12 cellular contexts compared by ENCODE assay signal in genomic region chr14:98931911-98932310, GRCh38.
A peak's percentile ranks its signal among the peaks of the same experiment; 100 is the strongest.
DNase-seq lines count a peak whose midpoint lies in the region; ATAC-seq and TF ChIP-seq lines count a peak whose summit lies in the region.
"Had no signal": no experiment of that assay in that cellular context is flagged by ENCODE, and none has a peak within 500 bp of the region (broad histone marks: within the 10 kb centered on the region; RNA-seq: fewer than 3 reads in every experiment).

No MANE protein-coding gene starts in this region.

- peaks cover 4% of the 10 kb centered on the region for H3K36me3 Mint-ChIP-seq in activated CD4-positive, alpha-beta memory T cell treated with anti-CD3 and anti-CD28 coated beads, Interleukin-2, amount 10 ng/mL, durations not matched to agents 7 days and 5 days (ENCODE audit: low read depth)
- peaks cover 9% of the 10 kb centered on the region for H3K36me3 Mint-ChIP-seq in activated naive CD8-positive, alpha-beta T cell treated with anti-CD3 and anti-CD28 coated beads, Interleukin-2, amount 10 ng/mL, durations not matched to agents 7 days and 5 days

- POLR2A ChIA-PET in activated CD4-positive, alpha-beta memory T cell treated with anti-CD3 and anti-CD28 coated beads, Interleukin-2, amount 10 ng/mL, durations not matched to agents 7 days and 5 days (lab: Charles Lee) = interaction anchor here (1.0 to 1.7 kb wide), 2 partner anchors 53 to 342 kb away, joined by 4 to 5 read pairs; no protein-coding TSS in a partner anchor
- POLR2A ChIA-PET in activated naive CD8-positive, alpha-beta T cell treated with anti-CD3 and anti-CD28 coated beads, Interleukin-2, amount 10 ng/mL, durations not matched to agents 7 days and 5 days (lab: Charles Lee) = interaction anchor here (0.7 to 2.0 kb wide), 5 partner anchors 19 to 338 kb away, joined by 3 to 9 read pairs (median 5); no protein-coding TSS in a partner anchor

- H3K4me3 ChIP-seq in foreskin fibroblast (ENCODE audit: low read depth in 1 of 2, low read length in 2 of 2) = no peak overlapping the region

- CTCF ChIA-PET in activated CD4-positive, alpha-beta memory T cell treated with anti-CD3 and anti-CD28 coated beads, Interleukin-2, amount 10 ng/mL, durations not matched to agents 7 days and 5 days (lab: Charles Lee) = no interaction called here

- H3K4me3 Mint-ChIP-seq in activated CD4-positive, alpha-beta memory T cell treated with anti-CD3 and anti-CD28 coated beads, Interleukin-2, amount 10 ng/mL, durations not matched to agents 7 days and 5 days = peak overlapping the region; percentile 18
- peak overlapping the region; percentile 71 for H3K4me3 Mint-ChIP-seq in activated naive CD8-positive, alpha-beta T cell treated with anti-CD3 and anti-CD28 coated beads, Interleukin-2, amount 10 ng/mL, durations not matched to agents 7 days and 5 days
- H3K4me3 Mint-ChIP-seq: neural crest cell had no signal

- peak; percentile 98 for ATAC-seq in activated naive CD8-positive, alpha-beta T cell treated with anti-CD3 and anti-CD28 coated beads, Interleukin-2, amount 10 ng/mL, durations not matched to agents 7 days and 5 days (ENCODE audit: low read depth)
- no peak for ATAC-seq in GM21447 (IDR thresholded peaks at IDR 0.05; ENCODE audit: unreplicated experiment)
- no peak for ATAC-seq in GM19328 (IDR thresholded peaks at IDR 0.05; ENCODE audit: unreplicated experiment)
- no peak for ATAC-seq in HG03342 (IDR thresholded peaks at IDR 0.05; ENCODE audit: unreplicated experiment)

- no peaks in the 10 kb centered on the region for H3K27me3 Mint-ChIP-seq in activated CD4-positive, alpha-beta memory T cell treated with anti-CD3 and anti-CD28 coated beads, Interleukin-2, amount 10 ng/mL, durations not matched to agents 7 days and 5 days
- no peaks in the 10 kb centered on the region for H3K27me3 Mint-ChIP-seq in activated naive CD8-positive, alpha-beta T cell treated with anti-CD3 and anti-CD28 coated beads, Interleukin-2, amount 10 ng/mL, durations not matched to agents 7 days and 5 days

- TF ChIP-seq CTCF in foreskin fibroblast (IDR thresholded peaks at IDR 0.05; ENCODE audit: low read depth, low read length) = no peak

- peak overlapping the region; percentile 84 for H3K27ac Mint-ChIP-seq in activated CD4-positive, alpha-beta memory T cell treated with anti-CD3 and anti-CD28 coated beads, Interleukin-2, amount 10 ng/mL, durations not matched to agents 7 days and 5 days
- peak overlapping the region; percentile 91 for H3K27ac Mint-ChIP-seq in activated naive CD8-positive, alpha-beta T cell treated with anti-CD3 and anti-CD28 coated beads, Interleukin-2, amount 10 ng/mL, durations not matched to agents 7 days and 5 days

- peaks cover 3% of the 10 kb centered on the region for H3K9me3 Mint-ChIP-seq in activated CD4-positive, alpha-beta memory T cell treated with anti-CD3 and anti-CD28 coated beads, Interleukin-2, amount 10 ng/mL, durations not matched to agents 7 days and 5 days
- H3K9me3 Mint-ChIP-seq in activated naive CD8-positive, alpha-beta T cell treated with anti-CD3 and anti-CD28 coated beads, Interleukin-2, amount 10 ng/mL, durations not matched to agents 7 days and 5 days = peaks cover 2% of the 10 kb centered on the region
- H3K9me3 Mint-ChIP-seq: neural crest cell had no signal

- peak; percentile 18 for DNase-seq in CD1c-positive myeloid dendritic cell (ENCODE audit: extremely low spot score)
- peak; percentile 83 for DNase-seq in activated CD4-positive, alpha-beta memory T cell treated with anti-CD3 and anti-CD28 coated beads, Interleukin-2, amount 10 ng/mL, durations not matched to agents 7 days and 5 days
- DNase-seq in activated naive CD8-positive, alpha-beta T cell treated with anti-CD3 and anti-CD28 coated beads, Interleukin-2, amount 10 ng/mL, durations not matched to agents 7 days and 5 days = peak; percentile 74
- DNase-seq in stimulated activated CD4-positive, alpha-beta T cell treated with anti-CD3 and anti-CD28 coated beads, Interleukin-2, amount 100 ng/mL, for 4 hours (ENCODE audit: low read depth) = peak; percentile 31
- DNase-seq in foreskin fibroblast = no peak
- DNase-seq: Karpas-422, NCI-H748 treated with DMSO at 0.1 percent for 48 hours, trophoblast cell had no signal

- peaks cover 34% of the 10 kb centered on the region for H3K4me1 Mint-ChIP-seq in activated CD4-positive, alpha-beta memory T cell treated with anti-CD3 and anti-CD28 coated beads, Interleukin-2, amount 10 ng/mL, durations not matched to agents 7 days and 5 days
- H3K4me1 Mint-ChIP-seq in activated naive CD8-positive, alpha-beta T cell treated with anti-CD3 and anti-CD28 coated beads, Interleukin-2, amount 10 ng/mL, durations not matched to agents 7 days and 5 days = peaks cover 40% of the 10 kb centered on the region

Comparison
In these comparisons a context has a peak if more than half of its experiments do, and no peak if none do; other contexts are left out.
1. DNase-seq: peak in CD1c-positive myeloid dendritic cell (single experiment), activated CD4-positive, alpha-beta memory T cell treated with anti-CD3 and anti-CD28 coated beads, Interleukin-2, amount 10 ng/mL, durations not matched to agents 7 days and 5 days (single experiment), activated naive CD8-positive, alpha-beta T cell treated with anti-CD3 and anti-CD28 coated beads, Interleukin-2, amount 10 ng/mL, durations not matched to agents 7 days and 5 days (single experiment) and stimulated activated CD4-positive, alpha-beta T cell treated with anti-CD3 and anti-CD28 coated beads, Interleukin-2, amount 100 ng/mL, for 4 hours (single experiment); none in foreskin fibroblast (0 of 2).